ENCODE assay signal across 7 cellular contexts in the genomic region with DNA sequence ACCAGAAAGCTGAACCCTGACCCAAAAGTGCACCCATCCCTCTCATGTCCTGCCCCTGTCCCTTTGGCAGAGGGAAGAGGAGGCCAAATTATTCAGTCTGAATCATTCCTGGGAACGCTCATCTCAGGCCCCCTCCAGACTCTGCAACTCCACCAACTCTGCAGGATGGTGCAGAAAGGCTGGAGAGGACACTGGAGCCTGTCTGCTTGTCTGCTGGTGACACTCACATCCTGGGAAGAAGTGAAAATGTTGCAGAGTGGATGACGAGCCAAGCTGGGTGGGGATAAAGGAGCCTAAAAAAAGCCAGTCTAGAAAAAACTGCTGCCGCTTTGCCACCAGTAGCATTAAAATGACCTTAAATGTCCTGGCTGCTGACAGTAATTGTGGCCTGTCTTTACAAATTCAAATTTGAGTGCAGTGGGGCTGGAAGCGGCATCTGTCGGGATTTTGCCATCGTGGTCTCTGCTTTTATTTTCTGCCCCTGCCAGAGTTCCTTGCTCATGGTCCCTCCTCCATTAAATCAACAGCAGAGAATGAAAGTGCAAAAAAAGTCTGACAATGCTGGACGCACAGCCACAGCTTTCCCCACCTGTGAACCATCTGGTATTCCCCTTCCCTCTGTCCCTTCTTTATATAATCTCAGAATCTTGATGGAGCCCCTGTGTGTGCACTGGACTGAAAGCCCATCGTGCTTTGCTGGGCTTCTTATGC.
DNase-seq lines count a peak whose midpoint lies in the region; ATAC-seq and TF ChIP-seq lines count a peak whose summit lies in the region.

No MANE protein-coding gene starts in this region.

- no peaks in the 10 kb centered on the region for H3K27me3 ChIP-seq in HCT116 (ENCODE audit: insufficient read depth, low read length)
- no peaks in the 10 kb centered on the region for H3K27me3 ChIP-seq in hepatocyte

- H3K27ac ChIP-seq in HCT116 (ENCODE audit: low read depth, low read length) (peak overlapping the region; percentile 91), hepatocyte (peak overlapping the region; percentile 80)

- no peaks in the 10 kb centered on the region for H3K27me3 Mint-ChIP-seq in activated T-helper 1 cell treated with anti-CD3 and anti-CD28 coated beads, Interleukin-12 subunit alpha, Interleukin-12 subunit beta, Interleukin-2, Interleukin-4 antibody, amounts not matched to agents 30 ng/mL and 10 ng/mL and 1 ng/mL, durations not matched to agents 14 hours and 24 hours and 36 hours (ENCODE audit: insufficient read depth)
- no peaks in the 10 kb centered on the region for H3K27me3 Mint-ChIP-seq in stimulated activated naive CD8-positive, alpha-beta T cell treated with anti-CD3 and anti-CD28 coated beads, Interleukin-15, amount 100 ng/mL, for 72 hours

- peaks cover 60% of the 10 kb centered on the region for H3K79me2 ChIP-seq in HCT116 (ENCODE audit: insufficient read depth, low read length)
- peaks cover 7% of the 10 kb centered on the region for H3K79me2 ChIP-seq in hepatocyte

- 82% methylated on average over 8 of the region's 8 CpGs for WGBS in hepatocyte (ENCODE audit: low lambda C conversion rate, missing lambda C conversion rate)

- POLR2A ChIA-PET in HCT116 (lab: Charles Lee): no interaction called here

- H3K9me3 ChIP-seq in HCT116 (ENCODE audit: control insufficient read depth in 1 of 2, insufficient read depth in 1 of 2, low read depth in 1 of 2, low read length in 2 of 2) (no peaks in the 10 kb centered on the region), hepatocyte (ENCODE audit: low read depth) (no peaks in the 10 kb centered on the region)

- peaks cover 3 to 30% of the 10 kb centered on the region in 2 experiments; a peak in 2 of 4 replicates for H3K36me3 ChIP-seq in HCT116 (ENCODE audit: control insufficient read depth in 1 of 2, insufficient read depth in 2 of 2, low read length in 2 of 2)
- no peaks in the 10 kb centered on the region for H3K36me3 ChIP-seq in hepatocyte (replicated peaks; ENCODE audit: insufficient read depth, low read depth)

- H3K4me3 ChIP-seq in HCT116 (replicated peaks in 1 of 2; ENCODE audit: low read depth in 1 of 2, low read length in 2 of 2): no peak overlapping the region
- H3K4me3 ChIP-seq in hepatocyte: no peak overlapping the region

- peaks cover 5% of the 10 kb centered on the region for H3K9me3 Mint-ChIP-seq in activated T-helper 1 cell treated with anti-CD3 and anti-CD28 coated beads, Interleukin-12 subunit alpha, Interleukin-12 subunit beta, Interleukin-2, Interleukin-4 antibody, amounts not matched to agents 30 ng/mL and 10 ng/mL and 1 ng/mL, durations not matched to agents 14 hours and 24 hours and 36 hours
- no peaks in the 10 kb centered on the region for H3K9me3 Mint-ChIP-seq in stimulated activated naive CD8-positive, alpha-beta T cell treated with anti-CD3 and anti-CD28 coated beads, Interleukin-15, amount 100 ng/mL, for 72 hours

- H3K4me2 ChIP-seq in HCT116 (ENCODE audit: low read length) (peak overlapping the region; percentile 71; the same call in 1 of the 2 replicates), hepatocyte (peak overlapping the region; percentile 18)

- H3K27ac Mint-ChIP-seq in activated T-helper 1 cell treated with anti-CD3 and anti-CD28 coated beads, Interleukin-12 subunit alpha, Interleukin-12 subunit beta, Interleukin-2, Interleukin-4 antibody, amounts not matched to agents 30 ng/mL and 10 ng/mL and 1 ng/mL, durations not matched to agents 14 hours and 24 hours and 36 hours: peak overlapping the region; percentile 98
- peak overlapping the region; percentile 89 to 100 for H3K27ac Mint-ChIP-seq in stimulated activated naive CD8-positive, alpha-beta T cell treated with anti-CD3 and anti-CD28 coated beads, Interleukin-15, amount 100 ng/mL, for 72 hours

- peak overlapping the region; percentile 49; the same call in 1 of the 2 replicates for H3K9ac ChIP-seq in HCT116 (ENCODE audit: low read length)

- H3K9me2 ChIP-seq in HCT116 (ENCODE audit: insufficient read depth): no peaks in the 10 kb centered on the region
- H3K9me2 ChIP-seq in hepatocyte (replicated peaks; ENCODE audit: insufficient read depth): no peaks in the 10 kb centered on the region

- no peak for ATAC-seq in HCT116
- no peak for ATAC-seq in stimulated activated naive CD8-positive, alpha-beta T cell treated with anti-CD3 and anti-CD28 coated beads, Interleukin-15, amount 100 ng/mL, for 72 hours

- CTCF ChIA-PET in HCT116 (lab: Charles Lee): no interaction called here

- intact Hi-C loops in HCT116 (cut with micrococcal nuclease): no loop called here
- intact Hi-C loops in activated T-helper 1 cell treated with anti-CD3 and anti-CD28 coated beads, Interleukin-12 subunit alpha, Interleukin-12 subunit beta, Interleukin-2, Interleukin-4 antibody, amounts not matched to agents 30 ng/mL and 10 ng/mL and 1 ng/mL, durations not matched to agents 14 hours and 24 hours and 36 hours (cut with micrococcal nuclease): loop anchor here (1.0 kb wide), 1 partner anchor 9 kb away; no protein-coding TSS in a partner anchor

- peak overlapping the region; percentile 75 for H3K4me3 Mint-ChIP-seq in activated T-helper 1 cell treated with anti-CD3 and anti-CD28 coated beads, Interleukin-12 subunit alpha, Interleukin-12 subunit beta, Interleukin-2, Interleukin-4 antibody, amounts not matched to agents 30 ng/mL and 10 ng/mL and 1 ng/mL, durations not matched to agents 14 hours and 24 hours and 36 hours
- H3K4me3 Mint-ChIP-seq in stimulated activated naive CD8-positive, alpha-beta T cell treated with anti-CD3 and anti-CD28 coated beads, Interleukin-15, amount 100 ng/mL, for 72 hours: peak overlapping the region; percentile 65 to 82

- TF ChIP-seq POLR2A in HCT116 (IDR thresholded peaks at IDR 0.05; ENCODE audit: borderline replicate concordance, extremely low read depth, insufficient read depth, insufficient read length): no peak

- BruUV-seq in HCT116 (replicated peaks; lab: Mats Ljungman, UMichigan): no TSS peak

- H3K36me3 Mint-ChIP-seq in activated T-helper 1 cell treated with anti-CD3 and anti-CD28 coated beads, Interleukin-12 subunit alpha, Interleukin-12 subunit beta, Interleukin-2, Interleukin-4 antibody, amounts not matched to agents 30 ng/mL and 10 ng/mL and 1 ng/mL, durations not matched to agents 14 hours and 24 hours and 36 hours (ENCODE audit: low read depth): peaks cover 47% of the 10 kb centered on the region

- H3K4me1 Mint-ChIP-seq in activated T-helper 1 cell treated with anti-CD3 and anti-CD28 coated beads, Interleukin-12 subunit alpha, Interleukin-12 subunit beta, Interleukin-2, Interleukin-4 antibody, amounts not matched to agents 30 ng/mL and 10 ng/mL and 1 ng/mL, durations not matched to agents 14 hours and 24 hours and 36 hours (ENCODE audit: low read depth): peaks cover 93% of the 10 kb centered on the region
- peaks cover 99% of the 10 kb centered on the region for H3K4me1 Mint-ChIP-seq in stimulated activated naive CD8-positive, alpha-beta T cell treated with anti-CD3 and anti-CD28 coated beads, Interleukin-15, amount 100 ng/mL, for 72 hours

- RAD21 ChIA-PET in HCT116 (lab: Charles Lee; ENCODE audit: low non-redundant PET in 1 of 2, low total read pairs in 2 of 2, uncharacterized antibody in 2 of 2, unreplicated experiment in 2 of 2): no interaction called here

- TF ChIP-seq CTCF in HCT116 (IDR thresholded peaks at IDR 0.05 in 2 of 3, conservative IDR thresholded peaks at IDR 0.05 in 1 of 3; ENCODE audit: borderline replicate concordance in 1 of 3, insufficient read depth in 1 of 3, low read depth in 2 of 3, low read length in 2 of 3): no peak
- TF ChIP-seq CTCF in hepatocyte (IDR thresholded peaks at IDR 0.05; ENCODE audit: poor library complexity): no peak

- TF ChIP-seq RAD21 in HCT116 (IDR thresholded peaks at IDR 0.05; ENCODE audit: low read depth): no peak

- peaks cover 48 to 55% of the 10 kb centered on the region in 2 experiments for H3K4me1 ChIP-seq in HCT116 (ENCODE audit: control insufficient read depth in 1 of 2, insufficient read depth in 2 of 2, low read length in 2 of 2)
- peaks cover 13% of the 10 kb centered on the region for H3K4me1 ChIP-seq in hepatocyte (ENCODE audit: insufficient read depth)

- H4K20me1 ChIP-seq in HCT116 (ENCODE audit: insufficient read depth) (no peaks in the 10 kb centered on the region), hepatocyte (ENCODE audit: insufficient read depth, poor library complexity, severe bottlenecking) (no peaks in the 10 kb centered on the region)

- H2AFZ ChIP-seq in HCT116 (ENCODE audit: low read depth, low read length, poor library complexity, severe bottlenecking): no peak overlapping the region
- no peak overlapping the region for H2AFZ ChIP-seq in hepatocyte

- no peak for DNase-seq in HCT116 (ENCODE audit: low read depth, low spot score)
- DNase-seq in activated T-helper 1 cell treated with anti-CD3 and anti-CD28 coated beads, Interleukin-12 subunit alpha, Interleukin-12 subunit beta, Interleukin-2, Interleukin-4 antibody, amounts not matched to agents 30 ng/mL and 10 ng/mL and 1 ng/mL, durations not matched to agents 14 hours and 24 hours and 36 hours (ENCODE audit: low spot score): no peak
- no peak for DNase-seq in hepatocyte (ENCODE audit: low spot score)
- no peak for DNase-seq in stimulated activated naive CD8-positive, alpha-beta T cell treated with anti-CD3 and anti-CD28 coated beads, Interleukin-15, amount 100 ng/mL, for 72 hours
- no peak for DNase-seq in NCI-H2081 treated with DMSO at 0.1 percent for 48 hours (lab: John Stamatoyannopoulos, UW)
- DNase-seq in stimulated activated CD4-positive, alpha-beta T cell treated with anti-CD3 and anti-CD28 coated beads, Interleukin-2, amount 100 ng/mL, for 48 hours: no peak
- no peak for DNase-seq in LoVo (ENCODE audit: low spot score)

TF ChIP-seq in HCT116, 20 proteins besides CTCF, POLR2A, EP300 and RAD21:
- TF ChIP-seq TCF7L2 (IDR thresholded peaks at IDR 0.05; ENCODE audit: borderline replicate concordance, extremely low read depth, insufficient read depth, insufficient read length) (no peak), ELF1 (IDR thresholded peaks at IDR 0.05; ENCODE audit: borderline replicate concordance, low read depth) (no peak), POLR2AphosphoS5 (IDR thresholded peaks at IDR 0.05; ENCODE audit: low read depth, low read length) (no peak), EGR1 (IDR thresholded peaks at IDR 0.05; ENCODE audit: low read depth) (no peak), SIN3A (IDR thresholded peaks at IDR 0.05; ENCODE audit: low read depth) (no peak)
- TF ChIP-seq, protein P1, sequence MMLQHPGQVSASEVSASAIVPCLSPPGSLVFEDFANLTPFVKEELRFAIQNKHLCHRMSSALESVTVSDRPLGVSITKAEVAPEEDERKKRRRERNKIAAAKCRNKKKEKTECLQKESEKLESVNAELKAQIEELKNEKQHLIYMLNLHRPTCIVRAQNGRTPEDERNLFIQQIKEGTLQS (IDR thresholded peaks at IDR 0.05): no peak
